ENCODE assay signal across 2 cellular contexts in genomic region chr6:30544666-30545272, GRCh38.
TF ChIP-seq lines count a peak whose summit lies in the region.

No MANE protein-coding gene starts in this region.

TF ChIP-seq in SK-N-SH, 30 proteins besides CTCF, POLR2A, EP300 and RAD21:
- no peak for TF ChIP-seq USF1 (IDR thresholded peaks at IDR 0.05; ENCODE audit: borderline replicate concordance, low read depth)
- TF ChIP-seq SMC3 (IDR thresholded peaks at IDR 0.05; ENCODE audit: low read depth, low read length) = peak; percentile 64
- no peak; the same call in 1 of the 2 replicates for TF ChIP-seq JUND (IDR thresholded peaks at IDR 0.05)
- TF ChIP-seq RFX5 (IDR thresholded peaks at IDR 0.05; ENCODE audit: low read length) = peak; percentile 62; the same call in 1 of the 2 replicates
- TF ChIP-seq REST (IDR thresholded peaks at IDR 0.05; ENCODE audit: low read depth, low read length) = no peak
- TF ChIP-seq RCOR1 (IDR thresholded peaks at IDR 0.05; ENCODE audit: low read length) = no peak
- TF ChIP-seq PBX3 (IDR thresholded peaks at IDR 0.05) = peak; percentile 28; the same call in 1 of the 2 replicates
- TF ChIP-seq USF2 (IDR thresholded peaks at IDR 0.05; ENCODE audit: borderline replicate concordance, low read depth, low read length) = no peak
- no peak for TF ChIP-seq FOSL2 (IDR thresholded peaks at IDR 0.05; ENCODE audit: borderline replicate concordance, low read depth)
- TF ChIP-seq TCF12 (IDR thresholded peaks at IDR 0.05) = no peak

TF ChIP-seq in endothelial cell of umbilical vein, 7 proteins besides CTCF, POLR2A, EP300 and RAD21:
- no peak for TF ChIP-seq POLR2AphosphoS5 (IDR thresholded peaks at IDR 0.05; ENCODE audit: insufficient read depth, low read depth, low read length)
- TF ChIP-seq EZH2 (IDR thresholded peaks at IDR 0.05; ENCODE audit: borderline replicate concordance, low read depth, low read length, severe bottlenecking) = no peak
- no peak for TF ChIP-seq GATA2 (IDR thresholded peaks at IDR 0.05; ENCODE audit: insufficient read depth, insufficient read length, low read depth, low read length)
- TF ChIP-seq MAX (IDR thresholded peaks at IDR 0.05; ENCODE audit: insufficient read depth, insufficient read length) = no peak
- peak; percentile 24 for TF ChIP-seq JUN (IDR thresholded peaks at IDR 0.05; ENCODE audit: borderline replicate concordance, insufficient read depth, insufficient read length, low read depth)
- peak; percentile 65 for TF ChIP-seq FOS (IDR thresholded peaks at IDR 0.05; ENCODE audit: borderline replicate concordance, insufficient read depth, low read length)
